Comparison of ENCODE assay signal across 8 cellular contexts in genomic region chr22:24325105-24325757, GRCh38. TPM values are rescaled to one million over a fixed set of nuclear protein-coding genes. Genes with fewer than 3 reads are reported as not detected.
DNase-seq lines count a peak whose midpoint lies in the region; ATAC-seq, FAIRE-seq and TF ChIP-seq lines count a peak whose summit lies in the region.

No MANE protein-coding gene starts in this region.

- TF ChIP-seq POLR2A in HepG2 (IDR thresholded peaks at IDR 0.05; ENCODE audit: insufficient read depth in 1 of 2, low read depth in 2 of 2, low read length in 2 of 2) (no peak), transverse colon (IDR thresholded peaks at IDR 0.05) (no peak), vagina (IDR thresholded peaks at IDR 0.05) (no peak)

- TF ChIP-seq RAD21 in HepG2 (CRISPR knock-in tag; IDR thresholded peaks at IDR 0.05): no peak

- peaks cover 27% of the 10 kb centered on the region; the same call in 1 of the 2 replicates for H3F3A ChIP-seq in PC-9 (ENCODE audit: insufficient read depth, low read depth)

- no TSS peak for BruUV-seq in PC-9 (replicated peaks; lab: Mats Ljungman, UMichigan)
- no TSS peak for BruUV-seq in HepG2 (replicated peaks; lab: Mats Ljungman, UMichigan)

- in situ Hi-C loops in HepG2 (cut with HindIII; ENCODE audit: extremely low pct_ligation_motif_present, low pct_unique_long_range_greater_than_20kb): loop anchor here (10.0 kb wide), 1 partner anchor 190 kb away; no protein-coding TSS in a partner anchor
- in situ Hi-C loops in transverse colon (cut with MboI; ENCODE audit: low pct_ligation_motif_present in 1 of 4, low pct_unique_long_range_greater_than_20kb in 1 of 4, low sequenced_read_pairs in 3 of 4): loop anchor here in 3 of 4 donors (5.0 to 10.0 kb wide), 2 partner anchors 197 to 200 kb away; no protein-coding TSS in a partner anchor

- no peaks in the 10 kb centered on the region for H3K4me1 ChIP-seq in PC-9 (replicated peaks; ENCODE audit: insufficient read depth)
- peaks cover 26% of the 10 kb centered on the region for H3K4me1 ChIP-seq in HepG2 (ENCODE audit: insufficient read depth, low read length)
- peaks cover 0 to 31% (median 17%) of the 10 kb centered on the region in 4 donors for H3K4me1 ChIP-seq in transverse colon
- peaks cover 24% of the 10 kb centered on the region for H3K4me1 ChIP-seq in vagina

- no peak overlapping the region for H3K4me2 ChIP-seq in PC-9
- no peak overlapping the region for H3K4me2 ChIP-seq in HepG2 (ENCODE audit: low read depth, low read length)

- H3K36me3 ChIP-seq in PC-9 (ENCODE audit: low read depth) (peaks cover 32% of the 10 kb centered on the region), HepG2 (replicated peaks in 1 of 2; ENCODE audit: control insufficient read depth in 1 of 2, insufficient read depth in 2 of 2, low read length in 2 of 2) (peaks cover 20 to 69% of the 10 kb centered on the region in 2 experiments), transverse colon (peaks cover 0 to 33% (median 10%) of the 10 kb centered on the region in 4 donors), vagina (peaks cover 0 to 40% of the 10 kb centered on the region in 2 donors)

- H2AFZ ChIP-seq in PC-9: no peak overlapping the region
- no peak overlapping the region for H2AFZ ChIP-seq in HepG2 (ENCODE audit: low read length)

- CTCF ChIA-PET in HEK293T (lab: Yijun Ruan, JAX) (interaction anchor here (0.7 kb wide), 1 partner anchor 59 kb away, joined by 3 read pairs; no protein-coding TSS in a partner anchor), PC-9 (lab: Charles Lee) (no interaction called here), HepG2 (lab: Yijun Ruan, JAX; ENCODE audit: low intra/inter-chr PET ratio, low total read pairs) (interaction anchor here (1.5 kb wide), 1 partner anchor 200 kb away, joined by 6 read pairs; no protein-coding TSS in a partner anchor)

- no peak overlapping the region for H3K4me3 ChIP-seq in PC-9
- no peak overlapping the region for H3K4me3 ChIP-seq in HepG2 (replicated peaks in 1 of 3; ENCODE audit: insufficient read depth in 1 of 3, low read depth in 2 of 3, low read length in 3 of 3)
- no peak overlapping the region for H3K4me3 ChIP-seq in transverse colon
- no peak overlapping the region for H3K4me3 ChIP-seq in vagina

- TF ChIP-seq CTCF in PC-9 (conservative IDR thresholded peaks at IDR 0.05) (peak; percentile 66), HepG2 (CRISPR knock-in tag; IDR thresholded peaks at IDR 0.05) (peak; percentile 68), transverse colon (IDR thresholded peaks at IDR 0.05) (peak; percentile 54 to 65 (median 55)), vagina (IDR thresholded peaks at IDR 0.05) (peak in 1 of 3 experiments; percentile 49)

- H3K27me3 ChIP-seq in PC-9 (ENCODE audit: insufficient read depth, low read depth) (no peaks in the 10 kb centered on the region), HepG2 (ENCODE audit: control insufficient read depth in 1 of 2, insufficient read depth in 2 of 2, low read length in 2 of 2) (no peaks in the 10 kb centered on the region), transverse colon (no peaks in the 10 kb centered on the region), vagina (no peaks in the 10 kb centered on the region)

- no peak for TF ChIP-seq EP300 in HepG2 (IDR thresholded peaks at IDR 0.05; ENCODE audit: low read depth in 2 of 2, low read length in 2 of 2)
- no peak for TF ChIP-seq EP300 in HepG2 (CRISPR knock-in tag; IDR thresholded peaks at IDR 0.05; ENCODE audit: borderline replicate concordance)
- no peak for TF ChIP-seq EP300 in transverse colon (IDR thresholded peaks at IDR 0.05; ENCODE audit: low read depth)

- POLR2A ChIA-PET in HEK293T (lab: Yijun Ruan, JAX) (no interaction called here), PC-9 (lab: Charles Lee; ENCODE audit: unreplicated experiment) (no interaction called here), HepG2 (lab: Yijun Ruan, JAX) (no interaction called here)

- WGBS in HepG2 (ENCODE audit: low lambda C conversion rate): 59% methylated on average over 5 of the region's 5 CpGs
- WGBS in transverse colon (ENCODE audit: low coverage in 1 of 2), 2 donors: 27 to 39% methylated on average over 4 to 5 of the region's 5 CpGs

- no peaks in the 10 kb centered on the region for H3K9me2 ChIP-seq in PC-9 (ENCODE audit: insufficient read depth)

- H3K79me2 ChIP-seq in PC-9 (ENCODE audit: low read depth) (no peaks in the 10 kb centered on the region), HepG2 (ENCODE audit: insufficient read depth, low read length) (no peaks in the 10 kb centered on the region)

- FAIRE-seq in HepG2 (lab: Jason Lieb, UNC): no peak

- H3K9me3 ChIP-seq in PC-9 (ENCODE audit: insufficient read depth, low read depth) (no peaks in the 10 kb centered on the region), HepG2 (ENCODE audit: low read length) (no peaks in the 10 kb centered on the region), transverse colon (no peaks in the 10 kb centered on the region), vagina (no peaks in the 10 kb centered on the region)

- no peak overlapping the region for H3K9ac ChIP-seq in HepG2 (ENCODE audit: insufficient read depth, low read depth, low read length)

- H3K27ac ChIP-seq in PC-9: no peak overlapping the region
- H3K27ac ChIP-seq in HepG2 (ENCODE audit: extremely low read length, insufficient read depth, low read length): no peak overlapping the region
- H3K27ac ChIP-seq in transverse colon: peak overlapping the region in 2 of 4 donors; percentile 12 to 21
- no peak overlapping the region for H3K27ac ChIP-seq in vagina

- DNase-seq in DMS114 treated with DMSO at 0.1 percent for 48 hours (lab: John Stamatoyannopoulos, UW; ENCODE audit: unreplicated experiment) (peak; percentile 38), HEK293T (ENCODE audit: extremely low spot score) (peak; percentile 55), PC-9 (peak in 1 of 2 experiments; percentile 68), cerebellar cortex (ENCODE audit: low spot score) (peak; percentile 65), HepG2 (ENCODE audit: low spot score) (peak; percentile 49), transverse colon (no peak), vagina (ENCODE audit: extremely low spot score in 2 of 2) (no peak)

- intact Hi-C loops in PC-9 (cut with micrococcal nuclease; ENCODE audit: unreplicated experiment): loop anchor here (10.0 kb wide), 1 partner anchor 200 kb away; no protein-coding TSS in a partner anchor
- intact Hi-C loops in HepG2 (cut with micrococcal nuclease; ENCODE audit: unreplicated experiment): loop anchor here (2.0 kb wide), 1 partner anchor 200 kb away; no protein-coding TSS in a partner anchor
- intact Hi-C loops in transverse colon (cut with DNase I; ENCODE audit: low total_unique reads): no loop called here
- intact Hi-C loops in vagina (cut with DNase I): loop anchor here (10.0 kb wide), 2 partner anchors 100 to 200 kb away; partner anchors contain the start of gene ADORA2A

- H4K20me1 ChIP-seq in PC-9 (ENCODE audit: insufficient read depth) (no peaks in the 10 kb centered on the region; the same call in 1 of the 2 replicates), HepG2 (ENCODE audit: insufficient read depth, low read length) (no peaks in the 10 kb centered on the region)

- ATAC-seq in HepG2 (no peak), GM19324 (IDR thresholded peaks at IDR 0.05; ENCODE audit: low FRiP score, unreplicated experiment) (no peak)

TF ChIP-seq in HEK293T, 16 proteins besides CTCF, POLR2A, EP300 and RAD21:
- no peak for TF ChIP-seq CTBP1 (IDR thresholded peaks at IDR 0.05; ENCODE audit: borderline replicate concordance)

TF ChIP-seq in HepG2, 621 proteins besides CTCF, POLR2A, EP300 and RAD21 (continues in another document):
- no peak for TF ChIP-seq ZNF451 (CRISPR knock-in tag; IDR thresholded peaks at IDR 0.05)
- TF ChIP-seq ZNF605 (CRISPR knock-in tag; IDR thresholded peaks at IDR 0.05): no peak
- peak; percentile 32; the same call in 1 of the 2 replicates for TF ChIP-seq SMC3 (IDR thresholded peaks at IDR 0.05; ENCODE audit: low read length)
- TF ChIP-seq ZFP82 (CRISPR knock-in tag; IDR thresholded peaks at IDR 0.05; ENCODE audit: borderline replicate concordance): no peak
- TF ChIP-seq REPIN1 (CRISPR knock-in tag; IDR thresholded peaks at IDR 0.05; ENCODE audit: borderline replicate concordance, low read depth): no peak
- TF ChIP-seq MTA1 (CRISPR knock-in tag; IDR thresholded peaks at IDR 0.05; ENCODE audit: borderline replicate concordance): no peak

RNA-seq across cellular contexts. Expression of gene SPECC1L, which starts 54.6 kb away (rescaled TPM):
- 37.6 and 38.9 TPM in 2 replicates for total RNA-seq in PC-9 (2021)
- 30.3 and 40.2 TPM in 2 replicates for total RNA-seq in HepG2 (2016; rRNA removed; fragmentation: Illumina TruSeq; extraction: Trizol)
- total RNA-seq in HepG2 (2016; cell fraction: cytosol; rRNA removed; fragmentation: Illumina TruSeq; extraction: Trizol; ENCODE audit: low read depth): 12.7 and 19.1 TPM in 2 replicates
- total RNA-seq in HepG2 (2016; cell fraction: insoluble cytoplasmic fraction; rRNA removed; fragmentation: Illumina TruSeq; extraction: Trizol): 29.7 and 36.7 TPM in 2 replicates
- total RNA-seq in HepG2 (2016; cell fraction: membrane; rRNA removed; fragmentation: Illumina TruSeq; extraction: Trizol): 23.5 and 24.7 TPM in 2 replicates
- total RNA-seq in HepG2 (2016; cell fraction: nucleus; rRNA removed; fragmentation: Illumina TruSeq; extraction: Trizol): 33.2 and 38.0 TPM in 2 replicates
- polyA plus RNA-seq in HepG2 (2011; rRNA removed): 14.1 and 16.9 TPM in 2 replicates
- 12.5 and 14.6 TPM in 2 replicates for polyA plus RNA-seq in HepG2 (2011; cell fraction: cytosol; rRNA removed)
- 19.0 TPM in 2 replicates for polyA plus RNA-seq in HepG2 (2011; cell fraction: nucleus; rRNA removed)
- polyA plus RNA-seq in HepG2 (2012): 20.4 and 20.6 TPM in 2 replicates
- polyA plus RNA-seq in HepG2 (2016; cell fraction: cytosol; fragmentation: Illumina TruSeq; extraction: Trizol; ENCODE audit: low read depth): 1.7 and 1.8 TPM in 2 replicates
- polyA plus RNA-seq in HepG2 (2016; cell fraction: insoluble cytoplasmic fraction; fragmentation: Illumina TruSeq; extraction: Trizol; ENCODE audit: low read depth): 19.1 and 20.8 TPM in 2 replicates
- polyA plus RNA-seq in HepG2 (2016; cell fraction: membrane; fragmentation: Illumina TruSeq; extraction: Trizol; ENCODE audit: low read depth): 5.1 and 5.2 TPM in 2 replicates
- 22.8 and 26.2 TPM in 2 replicates for polyA plus RNA-seq in HepG2 (2016; cell fraction: nucleus; fragmentation: Illumina TruSeq; extraction: Trizol; ENCODE audit: insufficient read depth, low read depth)
- polyA minus RNA-seq in HepG2 (2011; rRNA and poly(A)+ RNA removed; ENCODE audit: low replicate concordance): 22.4 and 26.6 TPM in 2 replicates
- 16.9 and 23.3 TPM in 2 replicates for polyA minus RNA-seq in HepG2 (2011; cell fraction: cytosol; rRNA and poly(A)+ RNA removed)
- 43.5 and 49.4 TPM in 2 replicates for polyA minus RNA-seq in HepG2 (2011; cell fraction: nucleus; rRNA and poly(A)+ RNA removed)
- 100 to 1,000 TPM in 1 of 4 donors, 10 to 100 TPM in 3; 50.4 to 125 (median 68.0) TPM for total RNA-seq in transverse colon
- total RNA-seq in vagina: 38.8 TPM

Comparison
In these comparisons a context has a peak if more than half of its experiments do, and no peak if none do; other contexts are left out.
1. DNase-seq: peak in DMS114 treated with DMSO at 0.1 percent for 48 hours (single experiment), HEK293T (single experiment), cerebellar cortex (single experiment) and HepG2 (single experiment); none in transverse colon (single experiment) and vagina (0 of 2).